In genomic region chr4:85280963-85281362, GRCh38 we compare ENCODE assay signal across 31 cellular contexts.
A peak's percentile ranks its signal among the peaks of the same experiment; 100 is the strongest.
DNase-seq lines count a peak whose midpoint lies in the region; ATAC-seq, FAIRE-seq and TF ChIP-seq lines count a peak whose summit lies in the region.
"Had no signal": no experiment of that assay in that cellular context is flagged by ENCODE, and none has a peak within 500 bp of the region (broad histone marks: within the 10 kb centered on the region; RNA-seq: fewer than 3 reads in every experiment).

No MANE protein-coding gene starts in this region.

- TF ChIP-seq CTCF in HepG2 (CRISPR knock-in tag; IDR thresholded peaks at IDR 0.05) (no peak), right lobe of liver (IDR thresholded peaks at IDR 0.05) (no peak), K562 (IDR thresholded peaks at IDR 0.05 in 2 of 3, conservative IDR thresholded peaks at IDR 0.05 in 1 of 3; ENCODE audit: insufficient read depth in 2 of 3, low read depth in 1 of 3, low read length in 3 of 3) (no peak)

- intact Hi-C loops in HepG2 (cut with micrococcal nuclease; ENCODE audit: unreplicated experiment), result no loop called here
- intact Hi-C loops in right lobe of liver (cut with DNase I), result no loop called here
- intact Hi-C loops in K562 (cut with micrococcal nuclease), result no loop called here

- H3K9me3 ChIP-seq in HepG2 (ENCODE audit: low read length) (no peaks in the 10 kb centered on the region), right lobe of liver (no peaks in the 10 kb centered on the region), K562 (replicated peaks; ENCODE audit: control insufficient read depth, insufficient read depth, low read depth, low read length) (no peaks in the 10 kb centered on the region; the same call in 1 of the 2 replicates)
- H3K9me3 ChIP-seq: A549; BE2C; BLaER1; BLaER1 treated with 17β-estradiol and CSF1 and Interleukin-3, amounts not matched to agents 10 nM and 100 nM; Caco-2 had no signal

- H3K27ac ChIP-seq in HepG2 (ENCODE audit: extremely low read length, insufficient read depth, low read length), result no peak overlapping the region
- no peak overlapping the region for H3K27ac ChIP-seq in right lobe of liver
- H3K27ac ChIP-seq in K562 (ENCODE audit: extremely low read depth, low read depth, low read length), result no peak overlapping the region
- H3K27ac ChIP-seq: 22Rv1; A549; BLaER1; BLaER1 treated with 17β-estradiol and CSF1 and Interleukin-3, amounts not matched to agents 10 nM and 100 nM; C4-2B had no signal

- H3K27me3 ChIP-seq in HepG2 (ENCODE audit: control insufficient read depth in 1 of 2, insufficient read depth in 2 of 2, low read length in 2 of 2), result no peaks in the 10 kb centered on the region
- H3K27me3 ChIP-seq in right lobe of liver, result no peaks in the 10 kb centered on the region
- no peaks in the 10 kb centered on the region for H3K27me3 ChIP-seq in K562 (ENCODE audit: control insufficient read depth in 2 of 2, insufficient read depth in 2 of 2, low read length in 2 of 2)
- H3K27me3 ChIP-seq: BE2C; BLaER1; BLaER1 treated with 17β-estradiol and CSF1 and Interleukin-3, amounts not matched to agents 10 nM and 100 nM had no signal

- H3K4me3 ChIP-seq in HepG2 (replicated peaks in 1 of 3; ENCODE audit: insufficient read depth in 1 of 3, low read depth in 2 of 3, low read length in 3 of 3) (no peak overlapping the region), right lobe of liver (no peak overlapping the region), K562 (no peak overlapping the region)
- H3K4me3 ChIP-seq: A549; BLaER1; BLaER1 treated with 17β-estradiol and CSF1 and Interleukin-3, amounts not matched to agents 10 nM and 100 nM had no signal

- H2AFZ ChIP-seq in HepG2 (ENCODE audit: low read length), result no peak overlapping the region
- H2AFZ ChIP-seq in K562 (ENCODE audit: low read depth, low read length), result no peak overlapping the region

- H3K4me2 ChIP-seq in HepG2 (ENCODE audit: low read depth, low read length), result no peak overlapping the region
- no peak overlapping the region for H3K4me2 ChIP-seq in K562 (ENCODE audit: insufficient read depth, low read length)
- H3K4me2 ChIP-seq: A549; BLaER1; BLaER1 treated with 17β-estradiol and CSF1 and Interleukin-3, amounts not matched to agents 10 nM and 100 nM had no signal

- H4K20me1 ChIP-seq in HepG2 (ENCODE audit: insufficient read depth, low read length) (no peaks in the 10 kb centered on the region), K562 (replicated peaks; ENCODE audit: control insufficient read depth, insufficient read depth, low read length) (no peaks in the 10 kb centered on the region)
- H4K20me1 ChIP-seq: BLaER1; BLaER1 treated with 17β-estradiol and CSF1 and Interleukin-3, amounts not matched to agents 10 nM and 100 nM had no signal

- no peaks in the 10 kb centered on the region for H3K9me1 ChIP-seq in K562 (ENCODE audit: control insufficient read depth, insufficient read depth, low read length)

- H3K9ac ChIP-seq in HepG2 (ENCODE audit: insufficient read depth, low read depth, low read length) (no peak overlapping the region), K562 (ENCODE audit: insufficient read depth in 1 of 2, low read depth in 2 of 2, low read length in 2 of 2) (no peak overlapping the region)
- H3K9ac ChIP-seq: BLaER1; BLaER1 treated with 17β-estradiol and CSF1 and Interleukin-3, amounts not matched to agents 10 nM and 100 nM had no signal

- no peak for TF ChIP-seq POLR2A in HepG2 (IDR thresholded peaks at IDR 0.05; ENCODE audit: insufficient read depth in 1 of 2, low read depth in 2 of 2, low read length in 2 of 2)
- no peak for TF ChIP-seq POLR2A in right lobe of liver (IDR thresholded peaks at IDR 0.05)
- TF ChIP-seq POLR2A in K562 (conservative IDR thresholded peaks at IDR 0.05), result no peak

- CTCF ChIA-PET in HepG2 (lab: Yijun Ruan, JAX; ENCODE audit: low intra/inter-chr PET ratio, low total read pairs) (no interaction called here), K562 (lab: Yijun Ruan, JAX; ENCODE audit: low intra/inter-chr PET ratio) (no interaction called here)

- no TSS peak for BruUV-seq in HepG2 (replicated peaks; lab: Mats Ljungman, UMichigan)
- BruUV-seq in K562 (replicated peaks; lab: Mats Ljungman, UMichigan), result no TSS peak

- FAIRE-seq in HepG2 (lab: Jason Lieb, UNC) (no peak), K562 (lab: Jason Lieb, UNC) (no peak)
- FAIRE-seq: A204.1, A549, D721Med had no signal

- ATAC-seq in HepG2 (no peak), right lobe of liver (no peak), K562 (no peak)
- ATAC-seq: A549; CD8-positive, alpha-beta T cell had no signal

- no peak for DNase-seq in HepG2 (ENCODE audit: low spot score)
- DNase-seq in right lobe of liver, result no peak
- no peak for DNase-seq in K562 (ENCODE audit: extremely low read depth in 1 of 4, low spot score in 3 of 4)
- DNase-seq in activated CD4-positive, alpha-beta T cell treated with anti-CD3 and anti-CD28 coated beads, Interleukin-2, amount 50 U/mL, for 48 hours, result no peak
- DNase-seq: 8988T; ACHN; AML-193; BE2C; C1 segment of cervical spinal cord; Caco-2; Calu3; CD4-positive, alpha-beta memory T cell; CD4-positive, alpha-beta T cell; CD4-positive, CD25-positive, alpha-beta regulatory T cell; CD8-positive, alpha-beta memory T cell; CD8-positive, alpha-beta T cell; COR-L47; DMS 273 treated with DMSO at 0.1 percent for 48 hours; DMS153; DMS53; DMS79; DMS79 treated with DMSO at 0.1 percent for 48 hours; DND-41; EL had no signal

- H3K4me1 ChIP-seq in HepG2 (ENCODE audit: insufficient read depth, low read length) (no peaks in the 10 kb centered on the region), right lobe of liver (no peaks in the 10 kb centered on the region), K562 (replicated peaks in 1 of 2; ENCODE audit: control insufficient read depth in 2 of 2, insufficient read depth in 2 of 2, low read length in 2 of 2) (no peaks in the 10 kb centered on the region)
- H3K4me1 ChIP-seq: A549; BE2C; BLaER1; BLaER1 treated with 17β-estradiol and CSF1 and Interleukin-3, amounts not matched to agents 10 nM and 100 nM; Caco-2 had no signal

- TF ChIP-seq EP300 in HepG2 (IDR thresholded peaks at IDR 0.05; ENCODE audit: low read depth in 2 of 2, low read length in 2 of 2), result no peak
- no peak for TF ChIP-seq EP300 in HepG2 (CRISPR knock-in tag; IDR thresholded peaks at IDR 0.05; ENCODE audit: borderline replicate concordance)
- TF ChIP-seq EP300 in K562 (IDR thresholded peaks at IDR 0.05; ENCODE audit: low read length), result no peak

- WGBS in HepG2 (ENCODE audit: low lambda C conversion rate), result 2% methylated on average over 2 of the region's 2 CpGs
- 59% methylated on average over 2 of the region's 2 CpGs for WGBS in right lobe of liver (ENCODE audit: insufficient coverage, low coverage, low lambda C conversion rate, missing lambda C conversion rate)
- WGBS in K562 (ENCODE audit: insufficient coverage, low coverage, missing lambda C conversion rate), result 0% methylated on average over 2 of the region's 2 CpGs

- no peaks in the 10 kb centered on the region for H3K79me2 ChIP-seq in HepG2 (ENCODE audit: insufficient read depth, low read length)
- H3K79me2 ChIP-seq in K562 (ENCODE audit: control insufficient read depth, insufficient read depth, low read length), result no peaks in the 10 kb centered on the region

- no peak for TF ChIP-seq RAD21 in HepG2 (CRISPR knock-in tag; IDR thresholded peaks at IDR 0.05)
- no peak for TF ChIP-seq RAD21 in K562 (CRISPR knock-in tag; conservative IDR thresholded peaks at IDR 0.05 in 1 of 2, IDR thresholded peaks at IDR 0.05 in 1 of 2)

- POLR2A ChIA-PET in HepG2 (lab: Yijun Ruan, JAX), result no interaction called here
- POLR2A ChIA-PET in K562 (lab: Yijun Ruan, JAX), result no interaction called here

- in situ Hi-C loops in HepG2 (cut with HindIII; ENCODE audit: extremely low pct_ligation_motif_present, low pct_unique_long_range_greater_than_20kb) (no loop called here), K562 (cut with MboI) (no loop called here)

- H3K36me3 ChIP-seq in HepG2 (replicated peaks in 1 of 2; ENCODE audit: control insufficient read depth in 1 of 2, insufficient read depth in 2 of 2, low read length in 2 of 2) (no peaks in the 10 kb centered on the region), right lobe of liver (no peaks in the 10 kb centered on the region), K562 (ENCODE audit: control insufficient read depth, insufficient read depth, low read length) (no peaks in the 10 kb centered on the region)
- H3K36me3 ChIP-seq: BE2C; BLaER1; BLaER1 treated with 17β-estradiol and CSF1 and Interleukin-3, amounts not matched to agents 10 nM and 100 nM had no signal

TF ChIP-seq in HepG2, 621 proteins besides CTCF, POLR2A, EP300 and RAD21:
- TF ChIP-seq RAD51 (IDR thresholded peaks at IDR 0.05; ENCODE audit: borderline replicate concordance) (peak; percentile 59; the same call in 1 of the 2 replicates), SRF (IDR thresholded peaks at IDR 0.05; ENCODE audit: low read depth, low read length) (no peak), ZNF30 (CRISPR knock-in tag; IDR thresholded peaks at IDR 0.05) (no peak), ZFP36L1 (CRISPR knock-in tag; IDR thresholded peaks at IDR 0.05) (no peak)
TF ChIP-seq in HepG2: peak in this region for 1.

Comparison
In these comparisons a context has a peak if more than half of its experiments do, and no peak if none do; other contexts are left out.
1. Of the 241 proteins assayed by ChIP-seq in both HepG2 and K562: peak only in HepG2: RAD51; only in K562: TFE3; in both: none; in neither: 239.